In genomic region chr11:108147150-108147549, GRCh38 we compare ENCODE assay signal across 21 cellular contexts.
"Had no signal": no experiment of that assay in that cellular context is flagged by ENCODE, and none has a peak within 500 bp of the region (broad histone marks: within the 10 kb centered on the region; RNA-seq: fewer than 3 reads in every experiment).

No MANE protein-coding gene starts in this region.

- H3K27me3 Mint-ChIP-seq: activated CD4-positive, alpha-beta T cell treated with anti-CD3 and anti-CD28 coated beads, Interleukin-2, amount 10 ng/mL, durations not matched to agents 24 days and 14 days; brain; naive thymus-derived CD8-positive, alpha-beta T cell had no signal

- H3K27ac Mint-ChIP-seq: activated CD4-positive, alpha-beta T cell treated with anti-CD3 and anti-CD28 coated beads, Interleukin-2, amount 10 ng/mL, durations not matched to agents 24 days and 14 days; activated CD8-positive, alpha-beta T cell treated with anti-CD3 and anti-CD28 coated beads, Interleukin-2, amount 10 ng/mL, durations not matched to agents 7 days and 5 days; activated naive CD4-positive, alpha-beta T cell treated with anti-CD3 and anti-CD28 coated beads for 36 hours; activated T-helper 2 cell treated with anti-CD3 and anti-CD28 coated beads, Interferon-gamma antibody, Interleukin-2, Interleukin-4, amounts not matched to agents 10 μg/mL and 5 μg/mL and 100 μg/mL, durations not matched to agents 14 hours and 24 hours and 36 hours; mesothelial cell of epicardium; neural progenitor cell had no signal

- H3K4me3 Mint-ChIP-seq: activated CD4-positive, alpha-beta T cell treated with anti-CD3 and anti-CD28 coated beads, Interleukin-2, amount 10 ng/mL, durations not matched to agents 24 days and 14 days; activated CD8-positive, alpha-beta T cell treated with anti-CD3 and anti-CD28 coated beads, Interleukin-2, amount 10 ng/mL, durations not matched to agents 7 days and 5 days; activated naive CD4-positive, alpha-beta T cell treated with anti-CD3 and anti-CD28 coated beads for 36 hours; brain; mesothelial cell of epicardium; naive thymus-derived CD8-positive, alpha-beta T cell; neural progenitor cell had no signal

- H3K9me3 Mint-ChIP-seq: activated CD4-positive, alpha-beta T cell treated with anti-CD3 and anti-CD28 coated beads, Interleukin-2, amount 10 ng/mL, durations not matched to agents 24 days and 14 days; activated naive CD4-positive, alpha-beta T cell treated with anti-CD3 and anti-CD28 coated beads for 36 hours; activated T-helper 2 cell treated with anti-CD3 and anti-CD28 coated beads, Interferon-gamma antibody, Interleukin-2, Interleukin-4, amounts not matched to agents 10 μg/mL and 5 μg/mL and 100 μg/mL, durations not matched to agents 14 hours and 24 hours and 36 hours; brain; mesothelial cell of epicardium; naive thymus-derived CD8-positive, alpha-beta T cell; neural progenitor cell had no signal

- H3K4me1 Mint-ChIP-seq: brain, neural progenitor cell had no signal

- ATAC-seq: activated CD8-positive, alpha-beta T cell treated with anti-CD3 and anti-CD28 coated beads, Interleukin-2, amount 10 ng/mL, durations not matched to agents 7 days and 5 days; naive thymus-derived CD8-positive, alpha-beta T cell had no signal

- DNase-seq: activated CD4-positive, alpha-beta T cell treated with anti-CD3 and anti-CD28 coated beads, Interleukin-2, amount 10 ng/mL, durations not matched to agents 24 days and 14 days; activated CD8-positive, alpha-beta T cell treated with anti-CD3 and anti-CD28 coated beads, Interleukin-2, amount 10 ng/mL, durations not matched to agents 7 days and 5 days; activated naive CD4-positive, alpha-beta T cell treated with anti-CD3 and anti-CD28 coated beads for 36 hours; aorta; central memory CD4-positive, alpha-beta T cell; dermis blood vessel endothelial cell; effector CD8-positive, alpha-beta T cell; heart right ventricle; naive thymus-derived CD8-positive, alpha-beta T cell; posterior cingulate gyrus; stimulated activated CD4-positive, alpha-beta T cell treated with anti-CD3 and anti-CD28 coated beads, Interleukin-2, amount 100 ng/mL, for 48 hours; stimulated activated CD8-positive, alpha-beta memory T cell treated with anti-CD3 and anti-CD28 coated beads, Interleukin-4, amount 100 ng/mL, for 48 hours; stimulated activated naive CD4-positive, alpha-beta T cell; testis; trophoblast cell; uterus had no signal

- FAIRE-seq: keratinocyte had no signal
